In the genomic region with DNA sequence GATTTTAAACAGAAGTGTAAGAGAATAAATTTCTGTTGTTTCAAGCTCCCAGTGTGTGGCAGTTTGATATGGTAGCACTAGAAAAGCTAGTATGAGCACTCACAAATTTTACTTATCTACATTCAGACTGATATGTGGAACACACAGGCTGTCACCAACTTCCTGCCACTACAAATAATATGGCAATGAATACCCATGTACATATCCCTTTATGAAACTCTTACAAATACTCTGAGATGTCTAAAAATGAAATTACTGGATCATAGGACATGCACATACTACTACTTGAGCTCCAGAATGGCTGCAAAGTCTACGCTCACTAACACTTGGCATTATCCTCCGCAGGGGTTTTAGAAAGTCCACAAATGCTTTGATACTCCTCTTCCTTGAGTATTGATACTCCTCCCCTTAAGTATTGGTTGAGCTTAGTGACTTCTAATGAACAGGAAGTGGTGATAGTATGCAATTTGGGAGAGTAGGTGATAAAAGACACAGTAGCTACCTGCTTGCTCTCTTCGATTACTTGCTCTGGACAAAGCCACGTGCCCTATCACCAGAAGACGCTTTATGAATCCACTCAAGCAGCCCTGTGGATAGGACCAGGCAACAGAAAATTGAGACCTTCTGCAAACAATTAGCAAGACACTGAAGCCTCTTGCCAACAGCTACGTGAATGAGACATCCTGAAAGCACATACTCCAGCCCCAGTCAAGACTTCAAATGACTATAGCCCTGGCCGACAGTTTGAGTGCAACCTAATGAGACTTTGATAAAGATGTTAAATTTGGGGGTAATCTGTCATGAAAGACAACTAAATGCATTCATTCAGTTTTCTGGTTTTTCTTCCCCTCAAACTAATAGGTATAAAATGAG, we compare ENCODE assay signal across 18 cellular contexts. TPM values are rescaled to one million over a fixed set of nuclear protein-coding genes. Genes with fewer than 3 reads are reported as not detected.
DNase-seq lines count a peak whose midpoint lies in the region; ATAC-seq, FAIRE-seq and TF ChIP-seq lines count a peak whose summit lies in the region.
"Had no signal": no experiment of that assay in that cellular context is flagged by ENCODE, and none has a peak within 500 bp of the region (broad histone marks: within the 10 kb centered on the region; RNA-seq: fewer than 3 reads in every experiment).

No MANE protein-coding gene starts in this region.

- H3F3A ChIP-seq in GM23338 (replicated peaks; ENCODE audit: low read depth): no peaks in the 10 kb centered on the region

- H3K4me3 Mint-ChIP-seq in GM23338: no peak overlapping the region
- peak overlapping the region; percentile 25 for H3K4me3 Mint-ChIP-seq in activated naive CD8-positive, alpha-beta T cell
- peak overlapping the region in 8 of 10 donors; percentile 18 to 74 (median 42) for H3K4me3 Mint-ChIP-seq in naive thymus-derived CD4-positive, alpha-beta T cell

- CTCF ChIA-PET in naive thymus-derived CD4-positive, alpha-beta T cell (lab: Charles Lee): interaction anchor here (0.5 kb wide), 1 partner anchor 556 kb away, joined by 3 read pairs; no protein-coding TSS in a partner anchor

- H3K36me3 ChIP-seq in GM23338 (ENCODE audit: insufficient read depth) (no peaks in the 10 kb centered on the region), kidney (ENCODE audit: control insufficient read depth in 1 of 2, insufficient read depth in 2 of 2, low read length in 2 of 2) (no peaks in the 10 kb centered on the region)
- H3K36me3 ChIP-seq in naive thymus-derived CD4-positive, alpha-beta T cell (ENCODE audit: control insufficient read depth in 2 of 3, insufficient read depth in 3 of 3, low read length in 3 of 3): no peaks in the 10 kb centered on the region
- H3K36me3 ChIP-seq: BE2C, esophagus muscularis mucosa had no signal

- no peak overlapping the region for H3K9ac ChIP-seq in kidney (ENCODE audit: low read length in 2 of 2)

- POLR2A ChIA-PET in naive thymus-derived CD4-positive, alpha-beta T cell (lab: Charles Lee): interaction anchor here (0.8 kb wide), 2 partner anchors 31 to 36 kb away, joined by 3 read pairs; no protein-coding TSS in a partner anchor

- no peaks in the 10 kb centered on the region for H3K27me3 ChIP-seq in GM23338 (ENCODE audit: insufficient read depth)
- no peaks in the 10 kb centered on the region for H3K27me3 ChIP-seq in naive thymus-derived CD4-positive, alpha-beta T cell (ENCODE audit: control insufficient read depth in 2 of 2, insufficient read depth in 2 of 2, low read length in 2 of 2)
- H3K27me3 ChIP-seq: BE2C, esophagus muscularis mucosa, neutrophil, stomach had no signal

- H3K9me3 Mint-ChIP-seq in GM23338: no peaks in the 10 kb centered on the region
- H3K9me3 Mint-ChIP-seq in activated naive CD8-positive, alpha-beta T cell (ENCODE audit: low read depth): no peaks in the 10 kb centered on the region
- no peaks in the 10 kb centered on the region for H3K9me3 Mint-ChIP-seq in naive thymus-derived CD4-positive, alpha-beta T cell

- H3K4me3 ChIP-seq in AG10803 (ENCODE audit: low read length): no peak overlapping the region
- no peak overlapping the region for H3K4me3 ChIP-seq in GM23338
- H3K4me3 ChIP-seq in naive thymus-derived CD4-positive, alpha-beta T cell (ENCODE audit: low read length): no peak overlapping the region
- H3K4me3 ChIP-seq in kidney (ENCODE audit: low read length in 2 of 2): no peak overlapping the region
- H3K4me3 ChIP-seq: esophagus muscularis mucosa, stomach had no signal

- H3K4me2 ChIP-seq in GM23338: peak overlapping the region; percentile 53

- H3K36me3 Mint-ChIP-seq in GM23338 (ENCODE audit: low read depth): peaks cover 5% of the 10 kb centered on the region; the same call in 2 of the 3 replicates
- peaks cover 7% of the 10 kb centered on the region for H3K36me3 Mint-ChIP-seq in activated naive CD8-positive, alpha-beta T cell
- H3K36me3 Mint-ChIP-seq in naive thymus-derived CD4-positive, alpha-beta T cell: peaks cover 3 to 25% (median 14%) of the 10 kb centered on the region in 5 donors

- H3K9me2 ChIP-seq in GM23338 (ENCODE audit: insufficient read depth): no peaks in the 10 kb centered on the region

- peaks cover 59% of the 10 kb centered on the region for H4K20me1 ChIP-seq in GM23338 (replicated peaks; ENCODE audit: insufficient read depth)

- intact Hi-C loops in naive thymus-derived CD4-positive, alpha-beta T cell (cut with micrococcal nuclease): no loop called here
- intact Hi-C loops in Right ventricle myocardium superior (cut with DNase I) (no loop called here), kidney (cut with DNase I) (no loop called here)

- no peak for FAIRE-seq in frontal cortex (lab: Jason Lieb, UNC)
- FAIRE-seq in kidney (lab: Jason Lieb, UNC): no peak
- FAIRE-seq: TTC549 had no signal

- peaks cover 46% of the 10 kb centered on the region for H3K4me1 Mint-ChIP-seq in GM23338
- peaks cover 78% of the 10 kb centered on the region for H3K4me1 Mint-ChIP-seq in activated naive CD8-positive, alpha-beta T cell (ENCODE audit: low read depth)
- H3K4me1 Mint-ChIP-seq in naive thymus-derived CD4-positive, alpha-beta T cell: peaks cover 37 to 94% (median 83%) of the 10 kb centered on the region in 7 donors

- no peak for ATAC-seq in GM23338
- peak; percentile 19 for ATAC-seq in naive thymus-derived CD4-positive, alpha-beta T cell
- ATAC-seq in HG03095 (IDR thresholded peaks at IDR 0.05; ENCODE audit: unreplicated experiment): no peak
- no peak for ATAC-seq in Right ventricle myocardium superior (ENCODE audit: poor library complexity)

- no peak for TF ChIP-seq CTCF in AG10803 (conservative IDR thresholded peaks at IDR 0.05; ENCODE audit: low read length)
- no peak for TF ChIP-seq CTCF in GM23338 (conservative IDR thresholded peaks at IDR 0.05; ENCODE audit: low read depth in 2 of 2)
- no peak for TF ChIP-seq CTCF in kidney (IDR thresholded peaks at IDR 0.05; ENCODE audit: borderline replicate concordance, extremely low read depth, insufficient read depth)

- H3K4me1 ChIP-seq in GM23338 (ENCODE audit: insufficient read depth) (peaks cover 59% of the 10 kb centered on the region), kidney (ENCODE audit: control insufficient read depth in 1 of 2, insufficient read depth in 1 of 2, low read depth in 1 of 2, low read length in 2 of 2) (peaks cover 4 to 13% of the 10 kb centered on the region in 2 donors)
- peaks cover 7 to 44% of the 10 kb centered on the region in 2 donors for H3K4me1 ChIP-seq in naive thymus-derived CD4-positive, alpha-beta T cell (ENCODE audit: control insufficient read depth in 2 of 2, insufficient read depth in 2 of 2, low read length in 2 of 2)
- H3K4me1 ChIP-seq: BE2C had no signal

- H3K27ac ChIP-seq in GM23338 (ENCODE audit: low read depth): peak overlapping the region; percentile 40
- H3K27ac ChIP-seq in naive thymus-derived CD4-positive, alpha-beta T cell (ENCODE audit: low read depth, low read length): peak overlapping the region; percentile 46
- no peak overlapping the region for H3K27ac ChIP-seq in kidney (ENCODE audit: low read depth in 2 of 2, low read length in 2 of 2)
- H3K27ac ChIP-seq: esophagus muscularis mucosa, neutrophil, stomach had no signal

- H3K27me3 Mint-ChIP-seq in GM23338 (ENCODE audit: insufficient read depth, low read depth, poor library complexity): no peaks in the 10 kb centered on the region
- no peaks in the 10 kb centered on the region for H3K27me3 Mint-ChIP-seq in activated naive CD8-positive, alpha-beta T cell
- no peaks in the 10 kb centered on the region for H3K27me3 Mint-ChIP-seq in naive thymus-derived CD4-positive, alpha-beta T cell

- H2AFZ ChIP-seq in GM23338: no peak overlapping the region

- H3K79me2 ChIP-seq in GM23338 (replicated peaks; ENCODE audit: insufficient read depth): peaks cover 100% of the 10 kb centered on the region

- no peak overlapping the region; the same call in 1 of the 2 replicates for H3K27ac Mint-ChIP-seq in GM23338
- peak overlapping the region; percentile 70 for H3K27ac Mint-ChIP-seq in activated naive CD8-positive, alpha-beta T cell
- H3K27ac Mint-ChIP-seq in naive thymus-derived CD4-positive, alpha-beta T cell: peak overlapping the region in 8 of 9 donors; percentile 53 to 90 (median 81)

- H3K9me3 ChIP-seq in naive thymus-derived CD4-positive, alpha-beta T cell (ENCODE audit: control insufficient read depth in 2 of 3, low read length in 3 of 3): no peaks in the 10 kb centered on the region
- H3K9me3 ChIP-seq in kidney (ENCODE audit: control insufficient read depth in 1 of 2, low read length in 2 of 2): no peaks in the 10 kb centered on the region
- H3K9me3 ChIP-seq: BE2C, esophagus muscularis mucosa, neutrophil, stomach had no signal

- DNase-seq in AG10803 (ENCODE audit: low read depth): peak; percentile 18
- DNase-seq in GM23338 (ENCODE audit: low spot score): no peak
- DNase-seq in naive thymus-derived CD4-positive, alpha-beta T cell: no peak
- no peak for DNase-seq in frontal cortex (ENCODE audit: low spot score in 2 of 2)
- DNase-seq in Right ventricle myocardium superior: no peak
- no peak for DNase-seq in kidney
- DNase-seq: activated CD8-positive, alpha-beta memory T cell treated with anti-CD3 and anti-CD28 coated beads, Interleukin-2, amount 50 U/mL, for 4 hours; anterior cingulate cortex; BE2C; dermis blood vessel endothelial cell; NCI-H345; SHP77 treated with DMSO at 0.1 percent for 48 hours; stomach had no signal

TF ChIP-seq in GM23338, 12 proteins besides CTCF, POLR2A, EP300 and RAD21 (continues in another document):
- TF ChIP-seq EZH2phosphoT487 (IDR thresholded peaks at IDR 0.05; ENCODE audit: unreplicated experiment) (no peak), JUNB (IDR thresholded peaks at IDR 0.05; ENCODE audit: unreplicated experiment) (no peak)

RNA-seq across cellular contexts. Expression of gene FBXO11, which starts 35.4 kb away (rescaled TPM):
- 52.7 and 53.1 TPM in 2 replicates for total RNA-seq in GM23338 (2014; rRNA removed; shearing (Covaris generic))
- polyA plus RNA-seq in GM23338 (2016; fragmentation: Nextera tagmentation; extraction: Ambion mirVana) (18.8 and 21.5 TPM in 2 replicates), kidney (ENCODE audit: insufficient read depth, low read depth, low replicate concordance) (21.9 TPM)
- 10 to 100 TPM; 54.6 to 92.1 (median 85.5) TPM for total RNA-seq in naive thymus-derived CD4-positive, alpha-beta T cell
- 1 to 10 TPM; 7.7 to 9.0 TPM for polyA plus RNA-seq in naive thymus-derived CD4-positive, alpha-beta T cell
- total RNA-seq in frontal cortex (212 TPM), Right ventricle myocardium superior (38.2 TPM), kidney (68.7 TPM)

Comparison
In these comparisons a context has a peak if more than half of its experiments do, and no peak if none do; other contexts are left out.
1. H3K27ac ChIP-seq: peak in GM23338 (single experiment) and naive thymus-derived CD4-positive, alpha-beta T cell (single experiment); none in kidney (0 of 2).